Comparison of ENCODE assay signal across 3 cellular contexts in genomic region chr4:120111745-120112144, GRCh38.
TF ChIP-seq lines count a peak whose summit lies in the region.

No MANE protein-coding gene starts in this region.

TF ChIP-seq in A549, 52 proteins besides CTCF, POLR2A, EP300 and RAD21:
- TF ChIP-seq MAFK (IDR thresholded peaks at IDR 0.05; ENCODE audit: partially characterized antibody): peak; percentile 82
- no peak for TF ChIP-seq E2F6 (IDR thresholded peaks at IDR 0.05; ENCODE audit: borderline replicate concordance, low read depth)
- no peak for TF ChIP-seq KDM1A (IDR thresholded peaks at IDR 0.05; ENCODE audit: low read depth)
- TF ChIP-seq TP53 (CRISPR knock-in tag; IDR thresholded peaks at IDR 0.05): no peak
- TF ChIP-seq JUNB (IDR thresholded peaks at IDR 0.05): no peak

TF ChIP-seq in GM23338, 12 proteins besides CTCF, POLR2A, EP300 and RAD21 (continues in another document):
- no peak for TF ChIP-seq REST (IDR thresholded peaks at IDR 0.05; ENCODE audit: unreplicated experiment)
- TF ChIP-seq CREB1 (CRISPR knock-in tag; IDR thresholded peaks at IDR 0.05; ENCODE audit: low read depth): no peak
- TF ChIP-seq STAT1 (IDR thresholded peaks at IDR 0.05; ENCODE audit: unreplicated experiment): no peak
- no peak for TF ChIP-seq POLR2AphosphoS5 (IDR thresholded peaks at IDR 0.05; ENCODE audit: low read depth)
- TF ChIP-seq ETS1 (IDR thresholded peaks at IDR 0.05): no peak
- no peak for TF ChIP-seq ZNF114 (CRISPR knock-in tag; IDR thresholded peaks at IDR 0.05)
- TF ChIP-seq EZH2 (IDR thresholded peaks at IDR 0.05; ENCODE audit: low read depth, unreplicated experiment): no peak
- no peak for TF ChIP-seq ZNF462 (CRISPR knock-in tag; IDR thresholded peaks at IDR 0.05)
- TF ChIP-seq JUNB (IDR thresholded peaks at IDR 0.05; ENCODE audit: unreplicated experiment): no peak
- no peak for TF ChIP-seq NANOG (IDR thresholded peaks at IDR 0.05; ENCODE audit: borderline replicate concordance)
- no peak for TF ChIP-seq ZNF331 (CRISPR knock-in tag; IDR thresholded peaks at IDR 0.05; ENCODE audit: low read depth)

TF ChIP-seq in K562, 482 proteins besides CTCF, POLR2A, EP300 and RAD21 (continued from another document and continues in another):
- TF ChIP-seq ZNF280A (IDR thresholded peaks at IDR 0.05; ENCODE audit: low read depth, partially characterized antibody) (no peak), SRSF3 (IDR thresholded peaks at IDR 0.05; ENCODE audit: insufficient read depth, low read length) (no peak), GABPA (tag; conservative IDR thresholded peaks at IDR 0.05; ENCODE audit: low read depth) (no peak), ZNF407 (IDR thresholded peaks at IDR 0.05; ENCODE audit: low read depth) (no peak), NR1H2 (CRISPR knock-in tag; IDR thresholded peaks at IDR 0.05) (no peak), MLX (CRISPR knock-in tag; conservative IDR thresholded peaks at IDR 0.05) (no peak), NUFIP1 (IDR thresholded peaks at IDR 0.05; ENCODE audit: partially characterized antibody) (no peak), ZFP30 (CRISPR knock-in tag; IDR thresholded peaks at IDR 0.05; ENCODE audit: borderline replicate concordance) (no peak), ZFP36 (IDR thresholded peaks at IDR 0.05; ENCODE audit: low read depth, low read length, partially characterized antibody) (no peak), PTBP1 (IDR thresholded peaks at IDR 0.05; ENCODE audit: low read depth, low read length) (no peak), ZBTB9 (CRISPR knock-in tag; IDR thresholded peaks at IDR 0.05) (no peak), RBM39 (optimal IDR thresholded peaks at IDR 0.05; ENCODE audit: low read depth, low read length) (no peak), MED1 (CRISPR knock-in tag; IDR thresholded peaks at IDR 0.05; ENCODE audit: borderline replicate concordance) (no peak), NKRF (IDR thresholded peaks at IDR 0.05; ENCODE audit: borderline replicate concordance) (no peak), ZNF277 (CRISPR knock-in tag; IDR thresholded peaks at IDR 0.05; ENCODE audit: borderline replicate concordance) (no peak), MAX (CRISPR knock-in tag; IDR thresholded peaks at IDR 0.05) (no peak), ZNF551 (CRISPR knock-in tag; IDR thresholded peaks at IDR 0.05) (no peak), MAFK (IDR thresholded peaks at IDR 0.05; ENCODE audit: low read length) (peak; percentile 92), ZNF316 (IDR thresholded peaks at IDR 0.05) (peak; percentile 94), MAFG (tag; conservative IDR thresholded peaks at IDR 0.05) (peak; percentile 82), GMEB1 (CRISPR knock-in tag; IDR thresholded peaks at IDR 0.05) (no peak), SAFB (IDR thresholded peaks at IDR 0.05; ENCODE audit: borderline replicate concordance, low read depth, low read length) (no peak), SIN3A (IDR thresholded peaks at IDR 0.05; ENCODE audit: borderline replicate concordance in 2 of 2, control insufficient read depth in 1 of 2, low read depth in 2 of 2, low read length in 2 of 2) (no peak), BRCA1 (IDR thresholded peaks at IDR 0.05) (no peak), BRCA1 (CRISPR knock-in tag; IDR thresholded peaks at IDR 0.05) (no peak), PTRF (tag; IDR thresholded peaks at IDR 0.05) (no peak), XRCC3 (IDR thresholded peaks at IDR 0.05) (no peak), SIRT6 (IDR thresholded peaks at IDR 0.05; ENCODE audit: low read depth, low read length) (no peak), TAF15 (IDR thresholded peaks at IDR 0.05; ENCODE audit: low read depth, low read length) (no peak), ZBTB33 (CRISPR knock-in tag; IDR thresholded peaks at IDR 0.05) (no peak), MAFF (IDR thresholded peaks at IDR 0.05; ENCODE audit: low read length) (peak; percentile 91), MYC (IDR thresholded peaks at IDR 0.05; ENCODE audit: low read depth, low read length) (no peak), MYC (CRISPR knock-in tag; IDR thresholded peaks at IDR 0.05; ENCODE audit: borderline replicate concordance, low read depth) (no peak), RAD51 (IDR thresholded peaks at IDR 0.05; ENCODE audit: borderline replicate concordance, low read depth) (no peak), ZNF507 (tag; conservative IDR thresholded peaks at IDR 0.05) (no peak), TEAD1 (CRISPR knock-in tag; IDR thresholded peaks at IDR 0.05) (no peak), TCF7L2 (IDR thresholded peaks at IDR 0.05; ENCODE audit: low read depth, low read length) (no peak), SREBF2 (CRISPR knock-in tag; IDR thresholded peaks at IDR 0.05) (no peak), ZNF224 (CRISPR knock-in tag; IDR thresholded peaks at IDR 0.05) (no peak), KDM4B (IDR thresholded peaks at IDR 0.05; ENCODE audit: borderline replicate concordance in 2 of 2, low read depth in 1 of 2) (no peak), C11orf30 (IDR thresholded peaks at IDR 0.05; ENCODE audit: low read depth) (peak; percentile 78)
